Comparison of ENCODE assay signal across 20 cellular contexts in the genomic region with DNA sequence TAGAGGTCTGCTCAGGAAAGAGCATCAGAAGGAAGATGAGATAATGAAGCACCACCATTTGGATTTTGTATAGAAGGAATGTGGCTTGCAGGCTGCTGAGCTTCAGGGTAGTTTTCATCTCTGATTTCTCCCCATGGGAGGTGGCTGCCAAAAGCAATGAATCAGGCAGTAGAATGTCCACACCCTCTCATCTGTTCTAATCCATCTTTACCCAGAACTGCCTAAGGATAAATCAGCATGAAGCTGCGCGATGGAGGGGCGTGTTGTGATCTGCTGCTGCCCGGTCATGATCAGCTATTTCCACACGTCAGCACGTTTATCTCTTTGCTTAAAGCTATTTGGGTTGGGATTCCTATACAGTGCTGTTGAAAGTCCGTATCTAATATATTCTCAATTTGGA.
"Had no signal": no experiment of that assay in that cellular context is flagged by ENCODE, and none has a peak within 500 bp of the region (broad histone marks: within the 10 kb centered on the region; RNA-seq: fewer than 3 reads in every experiment).

No MANE protein-coding gene starts in this region.

- H3K27me3 ChIP-seq: neural progenitor cell had no signal

- H3K9me3 ChIP-seq: lower lobe of right lung had no signal

- H3K4me1 ChIP-seq: lower lobe of right lung, neural progenitor cell had no signal

- DNase-seq: activated B cell treated with CpG ODN at 0.5 μM for 24 hours; activated CD4-positive, alpha-beta T cell treated with anti-CD3 and anti-CD28 coated beads for 36 hours; activated CD4-positive, alpha-beta T cell treated with anti-CD3 and anti-CD28 coated beads, Interleukin-2, amount 50 U/mL, for 4 hours; activated CD8-positive, alpha-beta memory T cell treated with anti-CD3 and anti-CD28 coated beads for 24 hours; activated CD8-positive, alpha-beta memory T cell treated with anti-CD3 and anti-CD28 coated beads, Interleukin-2, amount 50 U/mL, for 4 hours; activated T-cell treated with anti-CD3 and anti-CD28 coated beads, Interleukin-2, amount 50 U/mL, for 24 hours; aorta; central memory CD4-positive, alpha-beta T cell; effector memory CD4-positive, alpha-beta T cell; foreskin fibroblast; lower lobe of right lung; naive thymus-derived CD8-positive, alpha-beta T cell; posterior cingulate gyrus; stimulated activated CD4-positive, alpha-beta T cell treated with anti-CD3 and anti-CD28 coated beads, Interleukin-4, amount 100 ng/mL, for 24 hours; stimulated activated naive CD4-positive, alpha-beta T cell treated with Interleukin-2 at 50 U/mL for 16 hours; T1000 had no signal

- H3K27ac ChIP-seq: lower lobe of right lung, neural progenitor cell had no signal

- H3K9ac ChIP-seq: neural progenitor cell had no signal

- H3K36me3 ChIP-seq: lower lobe of right lung, neural progenitor cell had no signal

- H3K4me3 ChIP-seq: lower lobe of right lung, neural progenitor cell had no signal

- H3K4me2 ChIP-seq: neural progenitor cell had no signal

- ATAC-seq: activated CD4-positive, alpha-beta T cell treated with anti-CD3 and anti-CD28 coated beads for 36 hours; activated naive CD4-positive, alpha-beta T cell treated with anti-CD3 and anti-CD28 coated beads, Interleukin-2, amount 50 U/mL, for 72 hours; activated T-helper 17 cell treated with anti-CD3 and anti-CD28 coated beads, Interleukin-2, amount 50 U/mL, for 72 hours; left lobe of liver; lower lobe of right lung; naive thymus-derived CD8-positive, alpha-beta T cell had no signal

- H2AFZ ChIP-seq: neural progenitor cell had no signal
